Comparison of ENCODE assay signal across 26 cellular contexts in genomic region chr7:840001-840600, GRCh38.
"Had no signal": no experiment of that assay in that cellular context is flagged by ENCODE, and none has a peak within 500 bp of the region (broad histone marks: within the 10 kb centered on the region; RNA-seq: fewer than 3 reads in every experiment).

No MANE protein-coding gene starts in this region.

- H3K4me2 ChIP-seq: smooth muscle cell had no signal

- H3K27ac ChIP-seq: cardiac muscle cell, left lung, neutrophil, ovary, psoas muscle, testis had no signal

- H3K4me3 ChIP-seq: ascending aorta, cardiac muscle cell, esophagus squamous epithelium, left lung, ovary, psoas muscle, smooth muscle cell, testis had no signal

- H3K36me3 ChIP-seq: neutrophil, ovary had no signal

- H3K4me3 Mint-ChIP-seq: activated CD4-positive, alpha-beta memory T cell treated with anti-CD3 and anti-CD28 coated beads, Interleukin-2, amount 10 ng/mL, durations not matched to agents 7 days and 5 days; activated CD4-positive, alpha-beta T cell treated with anti-CD3 and anti-CD28 coated beads, Interleukin-2, amount 10 ng/mL, durations not matched to agents 24 days and 14 days; activated naive CD4-positive, alpha-beta T cell treated with anti-CD3 and anti-CD28 coated beads, Interleukin-2, amount 10 ng/mL, durations not matched to agents 7 days and 5 days; activated naive CD8-positive, alpha-beta T cell treated with anti-CD3 and anti-CD28 coated beads, Interleukin-2, amount 10 ng/mL, durations not matched to agents 7 days and 5 days; activated T-cell treated with anti-CD3 and anti-CD28 coated beads, Interleukin-2, amount 50 U/mL, for 24 hours; brain; nephron; type B pancreatic cell had no signal

- ATAC-seq: left lung, psoas muscle had no signal

- DNase-seq: activated CD4-positive, alpha-beta memory T cell treated with anti-CD3 and anti-CD28 coated beads, Interleukin-2, amount 10 ng/mL, durations not matched to agents 7 days and 5 days; activated CD4-positive, alpha-beta T cell treated with anti-CD3 and anti-CD28 coated beads, Interleukin-2, amount 10 ng/mL, durations not matched to agents 24 days and 14 days; activated CD4-positive, CD25-positive, alpha-beta regulatory T cell treated with anti-CD3 and anti-CD28 coated beads, Interleukin-2, amount 50 U/mL, for 72 hours; activated CD8-positive, alpha-beta memory T cell treated with anti-CD3 and anti-CD28 coated beads, Interleukin-2, amount 50 U/mL, for 48 hours; activated gamma-delta T cell; activated naive CD4-positive, alpha-beta T cell treated with anti-CD3 and anti-CD28 coated beads, Interleukin-2, amount 10 ng/mL, durations not matched to agents 7 days and 5 days; activated naive CD8-positive, alpha-beta T cell treated with anti-CD3 and anti-CD28 coated beads, Interleukin-2, amount 10 ng/mL, durations not matched to agents 7 days and 5 days; activated T-cell treated with anti-CD3 and anti-CD28 coated beads, Interleukin-2, amount 50 U/mL, for 24 hours; cortex of kidney; esophagus squamous epithelium; foreskin melanocyte; psoas muscle; stimulated activated CD4-positive, alpha-beta T cell treated with anti-CD3 and anti-CD28 coated beads, Interleukin-15, amount 100 ng/mL, for 24 hours; stimulated activated naive CD4-positive, alpha-beta T cell treated with Interleukin-2 at 50 U/mL for 16 hours; T-helper 2 cell; testis had no signal

- H3K9me3 ChIP-seq: ascending aorta, esophagus squamous epithelium, left lung, neutrophil, ovary, psoas muscle, testis had no signal

- H3K27ac Mint-ChIP-seq: activated CD4-positive, alpha-beta memory T cell treated with anti-CD3 and anti-CD28 coated beads, Interleukin-2, amount 10 ng/mL, durations not matched to agents 7 days and 5 days; activated CD4-positive, alpha-beta T cell treated with anti-CD3 and anti-CD28 coated beads, Interleukin-2, amount 10 ng/mL, durations not matched to agents 24 days and 14 days; activated naive CD4-positive, alpha-beta T cell treated with anti-CD3 and anti-CD28 coated beads, Interleukin-2, amount 10 ng/mL, durations not matched to agents 7 days and 5 days; activated naive CD8-positive, alpha-beta T cell treated with anti-CD3 and anti-CD28 coated beads, Interleukin-2, amount 10 ng/mL, durations not matched to agents 7 days and 5 days; activated T-cell treated with anti-CD3 and anti-CD28 coated beads, Interleukin-2, amount 50 U/mL, for 24 hours; nephron; type B pancreatic cell had no signal

- H3K9me3 Mint-ChIP-seq: activated CD4-positive, alpha-beta memory T cell treated with anti-CD3 and anti-CD28 coated beads, Interleukin-2, amount 10 ng/mL, durations not matched to agents 7 days and 5 days; activated CD4-positive, alpha-beta T cell treated with anti-CD3 and anti-CD28 coated beads, Interleukin-2, amount 10 ng/mL, durations not matched to agents 24 days and 14 days; activated naive CD4-positive, alpha-beta T cell treated with anti-CD3 and anti-CD28 coated beads, Interleukin-2, amount 10 ng/mL, durations not matched to agents 7 days and 5 days; activated naive CD8-positive, alpha-beta T cell treated with anti-CD3 and anti-CD28 coated beads, Interleukin-2, amount 10 ng/mL, durations not matched to agents 7 days and 5 days; activated T-cell treated with anti-CD3 and anti-CD28 coated beads, Interleukin-2, amount 50 U/mL, for 24 hours; brain; nephron; type B pancreatic cell had no signal

- H3K27me3 ChIP-seq: ascending aorta, cardiac muscle cell, esophagus squamous epithelium, left lung, ovary, testis had no signal

- H3K4me1 ChIP-seq: testis had no signal

- H3K27me3 Mint-ChIP-seq: activated CD4-positive, alpha-beta memory T cell treated with anti-CD3 and anti-CD28 coated beads, Interleukin-2, amount 10 ng/mL, durations not matched to agents 7 days and 5 days; activated CD4-positive, alpha-beta T cell treated with anti-CD3 and anti-CD28 coated beads, Interleukin-2, amount 10 ng/mL, durations not matched to agents 24 days and 14 days; activated naive CD4-positive, alpha-beta T cell treated with anti-CD3 and anti-CD28 coated beads, Interleukin-2, amount 10 ng/mL, durations not matched to agents 7 days and 5 days; activated naive CD8-positive, alpha-beta T cell treated with anti-CD3 and anti-CD28 coated beads, Interleukin-2, amount 10 ng/mL, durations not matched to agents 7 days and 5 days; activated T-cell treated with anti-CD3 and anti-CD28 coated beads, Interleukin-2, amount 50 U/mL, for 24 hours; type B pancreatic cell had no signal

- FAIRE-seq: islet of Langerhans had no signal
